ENCODE assay signal across 19 cellular contexts in genomic region chr2:3311601-3312000, GRCh38.
"Had no signal": no experiment of that assay in that cellular context is flagged by ENCODE, and none has a peak within 500 bp of the region (broad histone marks: within the 10 kb centered on the region; RNA-seq: fewer than 3 reads in every experiment).

No MANE protein-coding gene starts in this region.

- H3K4me3 ChIP-seq: lung, psoas muscle, skin epidermis had no signal

- H2AFZ ChIP-seq: parathyroid adenoma had no signal

- H3K27me3 Mint-ChIP-seq: dendritic cell treated with granulocyte-macrophage colony-stimulating factor and Interleukin-4, amounts not matched to agents 40 ng/mL and 50 ng/mL, for 4 days; effector memory CD8-positive, alpha-beta T cell had no signal

- H3K4me1 ChIP-seq: foreskin keratinocyte, psoas muscle had no signal

- H3K27ac ChIP-seq: epithelial cell of prostate, foreskin keratinocyte, parathyroid adenoma, psoas muscle, skin epidermis had no signal

- ATAC-seq: effector memory CD8-positive, alpha-beta T cell; foreskin keratinocyte; left lobe of liver; psoas muscle; sciatic nerve had no signal

- H3K27me3 ChIP-seq: foreskin keratinocyte had no signal

- H3K9ac ChIP-seq: parathyroid adenoma had no signal

- H3K27ac Mint-ChIP-seq: dendritic cell treated with granulocyte-macrophage colony-stimulating factor and Interleukin-4, amounts not matched to agents 40 ng/mL and 50 ng/mL, for 4 days; nephron had no signal

- DNase-seq: central memory CD4-positive, alpha-beta T cell; effector memory CD8-positive, alpha-beta T cell; foreskin keratinocyte; mesenchymal stem cell; midbrain; occipital lobe; psoas muscle; retina; stimulated activated CD4-positive, alpha-beta T cell treated with anti-CD3 and anti-CD28 coated beads, Interleukin-12 subunit alpha, Interleukin-12 subunit beta, amount 100 ng/mL, for 4 hours; stimulated activated naive CD4-positive, alpha-beta T cell treated with Interleukin-2 at 50 U/mL for 16 hours; trophoblast cell had no signal

- H3K4me3 Mint-ChIP-seq: dendritic cell treated with granulocyte-macrophage colony-stimulating factor and Interleukin-4, amounts not matched to agents 40 ng/mL and 50 ng/mL, for 4 days; nephron had no signal

- H3K9me3 ChIP-seq: psoas muscle had no signal

- H3K9me3 Mint-ChIP-seq: dendritic cell treated with granulocyte-macrophage colony-stimulating factor and Interleukin-4, amounts not matched to agents 40 ng/mL and 50 ng/mL, for 4 days; effector memory CD8-positive, alpha-beta T cell; nephron had no signal
